13 cellular contexts compared by ENCODE assay signal in genomic region chr5:81005708-81006107, GRCh38. TPM values are rescaled to one million over a fixed set of nuclear protein-coding genes. Genes with fewer than 3 reads are reported as not detected.
DNase-seq lines count a peak whose midpoint lies in the region; ATAC-seq lines count a peak whose summit lies in the region.
"Had no signal": no experiment of that assay in that cellular context is flagged by ENCODE, and none has a peak within 500 bp of the region (broad histone marks: within the 10 kb centered on the region; RNA-seq: fewer than 3 reads in every experiment).

No MANE protein-coding gene starts in this region.

- H3K36me3 Mint-ChIP-seq in T-helper 1 cell treated with Interleukin-12 subunit alpha and Interleukin-12 subunit beta and Interleukin-4 antibody, amounts not matched to agents 30 μg/mL and 1 μg/mL, for 36 hours (ENCODE audit: low read depth): peaks cover 6% of the 10 kb centered on the region
- H3K36me3 Mint-ChIP-seq in activated naive CD4-positive, alpha-beta T cell treated with anti-CD3 and anti-CD28 coated beads, Interleukin-2, amount 10 ng/mL, durations not matched to agents 7 days and 5 days: peaks cover 9% of the 10 kb centered on the region
- H3K36me3 Mint-ChIP-seq in activated CD8-positive, alpha-beta T cell treated with anti-CD3 and anti-CD28 coated beads, Interleukin-2, amount 10 ng/mL, durations not matched to agents 7 days and 5 days (ENCODE audit: low read depth): peaks cover 12% of the 10 kb centered on the region
- peaks cover 0 to 2% (median 0%) of the 10 kb centered on the region in 3 donors for H3K36me3 Mint-ChIP-seq in naive thymus-derived CD8-positive, alpha-beta T cell

- no peak for ATAC-seq in activated CD8-positive, alpha-beta T cell treated with anti-CD3 and anti-CD28 coated beads, Interleukin-2, amount 10 ng/mL, durations not matched to agents 7 days and 5 days
- no peak for ATAC-seq in naive thymus-derived CD8-positive, alpha-beta T cell
- ATAC-seq in GM21723 (IDR thresholded peaks at IDR 0.05; ENCODE audit: unreplicated experiment): no peak

- CTCF ChIA-PET in activated naive CD4-positive, alpha-beta T cell treated with anti-CD3 and anti-CD28 coated beads, Interleukin-2, amount 10 ng/mL, durations not matched to agents 7 days and 5 days (lab: Charles Lee): no interaction called here
- CTCF ChIA-PET in activated CD8-positive, alpha-beta T cell treated with anti-CD3 and anti-CD28 coated beads, Interleukin-2, amount 10 ng/mL, durations not matched to agents 7 days and 5 days (lab: Charles Lee): interaction anchor here (2.6 kb wide), 1 partner anchor 102 kb away, joined by 13 read pairs; no protein-coding TSS in a partner anchor

- H3K4me1 Mint-ChIP-seq in T-helper 1 cell treated with Interleukin-12 subunit alpha and Interleukin-12 subunit beta and Interleukin-4 antibody, amounts not matched to agents 30 μg/mL and 1 μg/mL, for 36 hours (ENCODE audit: low read depth): peaks cover 43% of the 10 kb centered on the region
- H3K4me1 Mint-ChIP-seq in activated naive CD4-positive, alpha-beta T cell treated with anti-CD3 and anti-CD28 coated beads, Interleukin-2, amount 10 ng/mL, durations not matched to agents 7 days and 5 days: peaks cover 63% of the 10 kb centered on the region
- peaks cover 55% of the 10 kb centered on the region for H3K4me1 Mint-ChIP-seq in activated CD8-positive, alpha-beta T cell treated with anti-CD3 and anti-CD28 coated beads, Interleukin-2, amount 10 ng/mL, durations not matched to agents 7 days and 5 days (ENCODE audit: low read depth)
- H3K4me1 Mint-ChIP-seq in naive thymus-derived CD8-positive, alpha-beta T cell: peaks cover 44 to 92% (median 89%) of the 10 kb centered on the region in 4 donors

- DNase-seq in T-helper 1 cell: no peak
- DNase-seq in activated naive CD4-positive, alpha-beta T cell treated with anti-CD3 and anti-CD28 coated beads, Interleukin-2, amount 10 ng/mL, durations not matched to agents 7 days and 5 days: no peak
- DNase-seq in activated naive CD4-positive, alpha-beta T cell treated with Interleukin-2 at 50 U/mL for 16 hours: no peak
- DNase-seq in activated CD8-positive, alpha-beta T cell treated with anti-CD3 and anti-CD28 coated beads, Interleukin-2, amount 10 ng/mL, durations not matched to agents 7 days and 5 days: no peak
- no peak for DNase-seq in naive thymus-derived CD8-positive, alpha-beta T cell
- DNase-seq in cerebellum (ENCODE audit: low spot score): no peak
- DNase-seq: Caco-2, H7, NCI-H1436, NCI-H2029 treated with DMSO at 0.1 percent for 48 hours, NCI-H510A had no signal

- peak overlapping the region; percentile 34 for H3K4me3 Mint-ChIP-seq in T-helper 1 cell treated with Interleukin-12 subunit alpha and Interleukin-12 subunit beta and Interleukin-4 antibody, amounts not matched to agents 30 μg/mL and 1 μg/mL, for 36 hours
- peak overlapping the region; percentile 5 for H3K4me3 Mint-ChIP-seq in activated naive CD4-positive, alpha-beta T cell treated with anti-CD3 and anti-CD28 coated beads, Interleukin-2, amount 10 ng/mL, durations not matched to agents 7 days and 5 days
- peak overlapping the region; percentile 34 for H3K4me3 Mint-ChIP-seq in activated CD8-positive, alpha-beta T cell treated with anti-CD3 and anti-CD28 coated beads, Interleukin-2, amount 10 ng/mL, durations not matched to agents 7 days and 5 days
- H3K4me3 Mint-ChIP-seq in naive thymus-derived CD8-positive, alpha-beta T cell: peak overlapping the region in 9 of 10 donors; percentile 26 to 77 (median 69)

- POLR2A ChIA-PET in activated CD8-positive, alpha-beta T cell treated with anti-CD3 and anti-CD28 coated beads, Interleukin-2, amount 10 ng/mL, durations not matched to agents 7 days and 5 days (lab: Charles Lee): interaction anchor here (0.8 to 1.3 kb wide), 2 partner anchors 11 to 18 kb away, joined by 3 to 4 read pairs; no protein-coding TSS in a partner anchor
- POLR2A ChIA-PET in naive thymus-derived CD8-positive, alpha-beta T cell (lab: Charles Lee): interaction anchor here (3.3 to 4.0 kb wide), 2 partner anchors 9 to 45 kb away, joined by 20 to 36 read pairs; partner anchors contain the start of gene RASGRF2

- no peaks in the 10 kb centered on the region for H3K9me3 Mint-ChIP-seq in T-helper 1 cell treated with Interleukin-12 subunit alpha and Interleukin-12 subunit beta and Interleukin-4 antibody, amounts not matched to agents 30 μg/mL and 1 μg/mL, for 36 hours
- H3K9me3 Mint-ChIP-seq in activated naive CD4-positive, alpha-beta T cell treated with anti-CD3 and anti-CD28 coated beads, Interleukin-2, amount 10 ng/mL, durations not matched to agents 7 days and 5 days: no peaks in the 10 kb centered on the region
- H3K9me3 Mint-ChIP-seq in activated CD8-positive, alpha-beta T cell treated with anti-CD3 and anti-CD28 coated beads, Interleukin-2, amount 10 ng/mL, durations not matched to agents 7 days and 5 days (ENCODE audit: insufficient read depth): no peaks in the 10 kb centered on the region
- peaks cover 0 to 2% (median 0%) of the 10 kb centered on the region in 9 donors for H3K9me3 Mint-ChIP-seq in naive thymus-derived CD8-positive, alpha-beta T cell

- peak overlapping the region; percentile 66 for H3K27ac Mint-ChIP-seq in T-helper 1 cell treated with Interleukin-12 subunit alpha and Interleukin-12 subunit beta and Interleukin-4 antibody, amounts not matched to agents 30 μg/mL and 1 μg/mL, for 36 hours
- peak overlapping the region; percentile 51 for H3K27ac Mint-ChIP-seq in activated naive CD4-positive, alpha-beta T cell treated with anti-CD3 and anti-CD28 coated beads, Interleukin-2, amount 10 ng/mL, durations not matched to agents 7 days and 5 days
- no peak overlapping the region for H3K27ac Mint-ChIP-seq in activated CD8-positive, alpha-beta T cell treated with anti-CD3 and anti-CD28 coated beads, Interleukin-2, amount 10 ng/mL, durations not matched to agents 7 days and 5 days
- peak overlapping the region; percentile 67 to 99 (median 86) for H3K27ac Mint-ChIP-seq in naive thymus-derived CD8-positive, alpha-beta T cell

- H3K27me3 Mint-ChIP-seq in T-helper 1 cell treated with Interleukin-12 subunit alpha and Interleukin-12 subunit beta and Interleukin-4 antibody, amounts not matched to agents 30 μg/mL and 1 μg/mL, for 36 hours (ENCODE audit: low read depth): no peaks in the 10 kb centered on the region
- H3K27me3 Mint-ChIP-seq in activated naive CD4-positive, alpha-beta T cell treated with anti-CD3 and anti-CD28 coated beads, Interleukin-2, amount 10 ng/mL, durations not matched to agents 7 days and 5 days: no peaks in the 10 kb centered on the region
- H3K27me3 Mint-ChIP-seq in activated CD8-positive, alpha-beta T cell treated with anti-CD3 and anti-CD28 coated beads, Interleukin-2, amount 10 ng/mL, durations not matched to agents 7 days and 5 days (ENCODE audit: low read depth): no peaks in the 10 kb centered on the region
- H3K27me3 Mint-ChIP-seq in naive thymus-derived CD8-positive, alpha-beta T cell: no peaks in the 10 kb centered on the region

RNA-seq across cellular contexts. Expression of gene RASGRF2, which starts 45.5 kb away (rescaled TPM):
- 10 to 100 TPM; 10.0 to 11.6 TPM for total RNA-seq in activated CD8-positive, alpha-beta T cell treated with anti-CD3 and anti-CD28 coated beads, Interleukin-2, amount 10 ng/mL, durations not matched to agents 7 days and 5 days
- total RNA-seq in naive thymus-derived CD8-positive, alpha-beta T cell: 10 to 100 TPM; 35.2 to 35.9 TPM
- polyA plus RNA-seq in naive thymus-derived CD8-positive, alpha-beta T cell: 10 to 100 TPM in 2 of 3 donors, 1 to 10 TPM in 1; 8.3 to 21.7 (median 13.7) TPM
- 3.7 TPM for total RNA-seq in cerebellum

Comparison
In these comparisons a context has a peak if more than half of its experiments do, and no peak if none do; other contexts are left out.
1. H3K4me3 Mint-ChIP-seq: peak in every context shown above with its lines; median percentile 69 in naive thymus-derived CD8-positive, alpha-beta T cell; 34 in T-helper 1 cell treated with Interleukin-12 subunit alpha and Interleukin-12 subunit beta and Interleukin-4 antibody, amounts not matched to agents 30 μg/mL and 1 μg/mL, for 36 hours; 34 in activated CD8-positive, alpha-beta T cell treated with anti-CD3 and anti-CD28 coated beads, Interleukin-2, amount 10 ng/mL, durations not matched to agents 7 days and 5 days; 5 in activated naive CD4-positive, alpha-beta T cell treated with anti-CD3 and anti-CD28 coated beads, Interleukin-2, amount 10 ng/mL, durations not matched to agents 7 days and 5 days.